Comparison of ENCODE assay signal across 8 cellular contexts in genomic region chr2:159807183-159808037, GRCh38. TPM values are rescaled to one million over a fixed set of nuclear protein-coding genes. Genes with fewer than 3 reads are reported as not detected.
A peak's percentile ranks its signal among the peaks of the same experiment; 100 is the strongest.
DNase-seq lines count a peak whose midpoint lies in the region; ATAC-seq and TF ChIP-seq lines count a peak whose summit lies in the region.

No MANE protein-coding gene starts in this region.

- no peaks in the 10 kb centered on the region for H3K27me3 Mint-ChIP-seq in activated CD4-positive, alpha-beta T cell treated with anti-CD3 and anti-CD28 coated beads, Interleukin-2, amount 10 ng/mL, durations not matched to agents 7 days and 5 days
- H3K27me3 Mint-ChIP-seq in activated T-cell treated with anti-CD3 and anti-CD28 coated beads, Interleukin-2, amount 50 U/mL, for 24 hours = no peaks in the 10 kb centered on the region

- POLR2A ChIA-PET in activated CD4-positive, alpha-beta T cell treated with anti-CD3 and anti-CD28 coated beads, Interleukin-2, amount 10 ng/mL, durations not matched to agents 7 days and 5 days (lab: Charles Lee) = no interaction called here

- DNase-seq in activated CD4-positive, alpha-beta T cell treated with anti-CD3 and anti-CD28 coated beads, Interleukin-2, amount 10 ng/mL, durations not matched to agents 7 days and 5 days = peak; percentile 14
- no peak for DNase-seq in activated CD4-positive, alpha-beta T cell treated with anti-CD3 and anti-CD28 coated beads for 1 hour
- DNase-seq in LHCN-M2 (ENCODE audit: low read depth) (peak; percentile 58), fibroblast of the conjunctiva (ENCODE audit: low read depth) (peak; percentile 39)
- no peak for DNase-seq in activated T-cell treated with anti-CD3 and anti-CD28 coated beads, Interleukin-2, amount 50 U/mL, for 24 hours

- no peaks in the 10 kb centered on the region for H3K9me2 ChIP-seq in SU-DHL-6 (replicated peaks; ENCODE audit: insufficient read depth, low read length)

- no peaks in the 10 kb centered on the region for H3K27me3 ChIP-seq in SU-DHL-6 (ENCODE audit: low read length)
- no peaks in the 10 kb centered on the region for H3K27me3 ChIP-seq in parathyroid adenoma (ENCODE audit: control insufficient read depth, insufficient read depth, low read length)

- peak; percentile 47 for TF ChIP-seq CTCF in SU-DHL-6 (IDR thresholded peaks at IDR 0.05; ENCODE audit: insufficient read depth, low read length, poor library complexity, severe bottlenecking)
- TF ChIP-seq CTCF in parathyroid adenoma (IDR thresholded peaks at IDR 0.05) = peak; percentile 69

- CTCF ChIA-PET in activated CD4-positive, alpha-beta T cell treated with anti-CD3 and anti-CD28 coated beads, Interleukin-2, amount 10 ng/mL, durations not matched to agents 7 days and 5 days (lab: Charles Lee) = interaction anchor here (1.2 kb wide), 1 partner anchor 11 kb away, joined by 4 read pairs; no protein-coding TSS in a partner anchor

- H3K4me3 Mint-ChIP-seq in activated CD4-positive, alpha-beta T cell treated with anti-CD3 and anti-CD28 coated beads, Interleukin-2, amount 10 ng/mL, durations not matched to agents 7 days and 5 days = no peak overlapping the region
- H3K4me3 Mint-ChIP-seq in activated T-cell treated with anti-CD3 and anti-CD28 coated beads, Interleukin-2, amount 50 U/mL, for 24 hours = no peak overlapping the region

- no peak for ATAC-seq in HG02642 (IDR thresholded peaks at IDR 0.05; ENCODE audit: poor library complexity, unreplicated experiment)

- H4K20me1 ChIP-seq in SU-DHL-6 (ENCODE audit: low read depth, low read length) = no peaks in the 10 kb centered on the region

- no peaks in the 10 kb centered on the region for H3K9me3 ChIP-seq in SU-DHL-6 (ENCODE audit: insufficient read depth, low read length)
- no peaks in the 10 kb centered on the region for H3K9me3 ChIP-seq in parathyroid adenoma (ENCODE audit: control insufficient read depth, low read length)

- H3K27ac ChIP-seq in SU-DHL-6 (ENCODE audit: low read depth, low read length) (no peak overlapping the region), parathyroid adenoma (no peak overlapping the region)

- no peaks in the 10 kb centered on the region for H3F3A ChIP-seq in SU-DHL-6 (ENCODE audit: insufficient read depth)

- H3K9ac ChIP-seq in SU-DHL-6 (ENCODE audit: low read length) = no peak overlapping the region
- H3K9ac ChIP-seq in parathyroid adenoma = no peak overlapping the region

- no peaks in the 10 kb centered on the region for H3K79me2 ChIP-seq in SU-DHL-6 (ENCODE audit: insufficient read depth, low read length)
- H3K79me2 ChIP-seq in parathyroid adenoma = no peaks in the 10 kb centered on the region

- H3K27ac Mint-ChIP-seq in activated CD4-positive, alpha-beta T cell treated with anti-CD3 and anti-CD28 coated beads, Interleukin-2, amount 10 ng/mL, durations not matched to agents 7 days and 5 days = no peak overlapping the region
- H3K27ac Mint-ChIP-seq in activated T-cell treated with anti-CD3 and anti-CD28 coated beads, Interleukin-2, amount 50 U/mL, for 24 hours = no peak overlapping the region

- H3K4me3 ChIP-seq in SU-DHL-6 (ENCODE audit: insufficient read depth, low read length, poor library complexity, severe bottlenecking) (no peak overlapping the region), parathyroid adenoma (ENCODE audit: low read depth, low read length) (no peak overlapping the region)

- H3K36me3 ChIP-seq in SU-DHL-6 (ENCODE audit: low read length) = no peaks in the 10 kb centered on the region
- no peaks in the 10 kb centered on the region for H3K36me3 ChIP-seq in parathyroid adenoma (ENCODE audit: control insufficient read depth, insufficient read depth, low read length)

- no peaks in the 10 kb centered on the region for H3K4me1 Mint-ChIP-seq in activated CD4-positive, alpha-beta T cell treated with anti-CD3 and anti-CD28 coated beads, Interleukin-2, amount 10 ng/mL, durations not matched to agents 7 days and 5 days
- peaks cover 11% of the 10 kb centered on the region for H3K4me1 Mint-ChIP-seq in activated T-cell treated with anti-CD3 and anti-CD28 coated beads, Interleukin-2, amount 50 U/mL, for 24 hours (ENCODE audit: low read depth)

- no peaks in the 10 kb centered on the region for H3K9me3 Mint-ChIP-seq in activated CD4-positive, alpha-beta T cell treated with anti-CD3 and anti-CD28 coated beads, Interleukin-2, amount 10 ng/mL, durations not matched to agents 7 days and 5 days
- H3K9me3 Mint-ChIP-seq in activated T-cell treated with anti-CD3 and anti-CD28 coated beads, Interleukin-2, amount 50 U/mL, for 24 hours = no peaks in the 10 kb centered on the region

- no peak overlapping the region for H2AFZ ChIP-seq in SU-DHL-6 (ENCODE audit: low read depth, low read length, severe bottlenecking)
- H2AFZ ChIP-seq in parathyroid adenoma = no peak overlapping the region

- H3K4me2 ChIP-seq in SU-DHL-6 (ENCODE audit: low read depth, low read length, poor library complexity, severe bottlenecking) (no peak overlapping the region), parathyroid adenoma (ENCODE audit: low read length) (no peak overlapping the region)

- peaks cover 25% of the 10 kb centered on the region for H3K36me3 Mint-ChIP-seq in activated CD4-positive, alpha-beta T cell treated with anti-CD3 and anti-CD28 coated beads, Interleukin-2, amount 10 ng/mL, durations not matched to agents 7 days and 5 days (ENCODE audit: low read depth)
- H3K36me3 Mint-ChIP-seq in activated T-cell treated with anti-CD3 and anti-CD28 coated beads, Interleukin-2, amount 50 U/mL, for 24 hours (ENCODE audit: low read depth) = peaks cover 66% of the 10 kb centered on the region

- no peaks in the 10 kb centered on the region for H3K4me1 ChIP-seq in parathyroid adenoma

RNA-seq across cellular contexts. Expression of gene CD302, which starts 9.4 kb away (rescaled TPM):
- under 1 TPM; 0.42 to 0.73 TPM for total RNA-seq in activated CD4-positive, alpha-beta T cell treated with anti-CD3 and anti-CD28 coated beads, Interleukin-2, amount 10 ng/mL, durations not matched to agents 7 days and 5 days
- total RNA-seq in LHCN-M2 (2014; rRNA removed) = 6.3 and 9.0 TPM in 2 replicates
- 1.9 TPM for polyA plus RNA-seq in LHCN-M2 (2012)

Comparison
In these comparisons a context has a peak if more than half of its experiments do, and no peak if none do; other contexts are left out.
1. DNase-seq: peak in activated CD4-positive, alpha-beta T cell treated with anti-CD3 and anti-CD28 coated beads, Interleukin-2, amount 10 ng/mL, durations not matched to agents 7 days and 5 days (single experiment), LHCN-M2 (single experiment) and fibroblast of the conjunctiva (single experiment); none in activated CD4-positive, alpha-beta T cell treated with anti-CD3 and anti-CD28 coated beads for 1 hour (single experiment) and activated T-cell treated with anti-CD3 and anti-CD28 coated beads, Interleukin-2, amount 50 U/mL, for 24 hours (single experiment).